In the genomic region with DNA sequence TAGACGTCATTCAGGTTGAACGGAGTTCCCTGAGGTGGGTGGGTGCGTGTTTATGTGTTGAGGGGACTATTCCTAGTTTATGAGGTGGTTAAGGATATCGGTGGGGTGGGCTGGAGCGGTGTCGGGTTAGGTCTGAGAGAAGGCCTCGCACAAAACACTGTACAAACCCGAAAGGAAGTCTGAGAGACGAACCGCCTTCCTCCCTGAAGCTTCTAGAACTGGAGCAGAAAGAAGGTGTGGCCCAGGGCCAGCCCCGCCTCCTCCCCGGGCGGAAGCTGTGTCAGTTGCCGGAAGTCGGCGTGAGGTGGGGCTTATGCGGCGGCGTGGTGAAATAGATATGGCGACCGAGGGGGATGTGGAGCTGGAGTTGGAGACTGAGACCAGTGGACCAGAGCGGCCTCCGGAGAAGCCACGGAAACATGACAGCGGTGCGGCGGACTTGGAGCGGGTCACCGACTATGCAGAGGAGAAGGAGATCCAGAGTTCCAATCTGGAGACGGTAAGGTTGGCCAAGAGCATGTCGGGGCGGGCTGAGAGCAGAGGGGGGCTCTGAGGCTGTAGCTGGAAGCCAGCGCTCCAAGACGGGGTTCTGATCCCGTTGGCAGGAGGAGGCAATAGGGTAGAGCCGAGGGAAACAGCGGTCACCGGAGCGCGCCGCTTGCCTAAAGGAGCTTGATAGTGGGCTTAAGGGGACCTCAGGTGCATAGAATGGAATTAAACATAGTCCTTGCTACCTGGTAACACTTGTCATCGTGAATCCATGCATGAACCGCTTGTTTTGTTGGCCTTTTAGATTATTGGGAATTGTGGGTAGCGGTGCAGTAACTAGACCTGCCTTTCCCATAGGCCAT, we compare ENCODE assay signal across 8 cellular contexts. TPM values are rescaled to one million over a fixed set of nuclear protein-coding genes. Genes with fewer than 3 reads are reported as not detected.
A peak's percentile ranks its signal among the peaks of the same experiment; 100 is the strongest.
DNase-seq lines count a peak whose midpoint lies in the region; TF ChIP-seq lines count a peak whose summit lies in the region.

A gene with protein sequence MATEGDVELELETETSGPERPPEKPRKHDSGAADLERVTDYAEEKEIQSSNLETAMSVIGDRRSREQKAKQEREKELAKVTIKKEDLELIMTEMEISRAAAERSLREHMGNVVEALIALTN (plus strand): TSS at position 314 of the 851 bp plus-strand sequence. CDS start 24 bp downstream, at position 338.

- peak within 1 kb of the TSS; percentile 90 for H3K4me3 ChIP-seq in OCI-LY3 (ENCODE audit: low read length)
- peak within 1 kb of the TSS; percentile 77 for H3K4me3 ChIP-seq in mononuclear cell (ENCODE audit: low read length)

- H3K4me2 ChIP-seq in OCI-LY3 (ENCODE audit: low read length): peak within 1 kb of the TSS; percentile 86

- H3K9me3 ChIP-seq in OCI-LY3 (ENCODE audit: insufficient read depth, low read length): peaks cover 6% of the 10 kb centered on the region; the same call in 1 of the 2 replicates
- H3K9me3 ChIP-seq in mononuclear cell (ENCODE audit: low read depth, low read length): no peaks in the 10 kb centered on the region

- no peak within 1 kb of the TSS for H2AFZ ChIP-seq in OCI-LY3 (ENCODE audit: low read depth, low read length)

- H3K36me3 ChIP-seq in OCI-LY3 (replicated peaks; ENCODE audit: low read depth, low read length): peaks cover 53% of the 10 kb centered on the region

- H3K9ac ChIP-seq in OCI-LY3 (ENCODE audit: low read length): peak within 1 kb of the TSS; percentile 70

- TF ChIP-seq CTCF in GM20000 (IDR thresholded peaks at IDR 0.05; ENCODE audit: extremely low read depth, missing control alignments) (no peak), OCI-LY3 (IDR thresholded peaks at IDR 0.05; ENCODE audit: low read depth, low read length) (no peak)

- peaks cover 33% of the 10 kb centered on the region for H3K4me1 ChIP-seq in OCI-LY3 (ENCODE audit: low read length)
- peaks cover 37% of the 10 kb centered on the region for H3K4me1 ChIP-seq in mononuclear cell (ENCODE audit: insufficient read depth, low read length)

- DNase-seq in CMK (ENCODE audit: low read depth) (peak; percentile 60), GM20000 (ENCODE audit: low spot score) (peak; percentile 81), HUDEP-2 (lab: John Stamatoyannopoulos, UW; ENCODE audit: unreplicated experiment in 76 of 76) (peak in 74 of 76 experiments; percentile 7 to 91 (median 82)), activated T-cell treated with anti-CD3 and anti-CD28 coated beads for 1 hour (ENCODE audit: low read depth) (peak; percentile 88), epidermal melanocyte (ENCODE audit: insufficient read length, low spot score) (peak; percentile 84)
- DNase-seq in stimulated activated CD8-positive, alpha-beta memory T cell treated with anti-CD3 and anti-CD28 coated beads, Interleukin-4, amount 100 ng/mL, for 1 hour (ENCODE audit: low read depth in 2 of 2, low spot score in 1 of 2): peak; percentile 77 to 83

- peaks cover 24% of the 10 kb centered on the region for H3K79me2 ChIP-seq in OCI-LY3 (ENCODE audit: low read length)

- H4K20me1 ChIP-seq in OCI-LY3 (ENCODE audit: insufficient read depth, low read length): 0 out of 2 replicates have a peak, but pooled peaks cover 8% of the 10 kb centered on the region

- peak within 1 kb of the TSS; percentile 59 for H3K27ac ChIP-seq in OCI-LY3 (ENCODE audit: low read length)

- H3K27me3 ChIP-seq in OCI-LY3 (ENCODE audit: low read depth, low read length): no peaks in the 10 kb centered on the region
- H3K27me3 ChIP-seq in mononuclear cell (ENCODE audit: insufficient read depth, low read length): no peaks in the 10 kb centered on the region

RNA-seq across cellular contexts. Expression of the gene that starts here (rescaled TPM):
- total RNA-seq in mononuclear cell: 6.5 TPM

Comparison
In these comparisons a context has a peak if more than half of its experiments do, and no peak if none do; other contexts are left out.
1. Peak in every context shown above with its lines: DNase-seq, H3K4me3 ChIP-seq and H3K27ac ChIP-seq.